30 cellular contexts compared by ENCODE assay signal in the genomic region with DNA sequence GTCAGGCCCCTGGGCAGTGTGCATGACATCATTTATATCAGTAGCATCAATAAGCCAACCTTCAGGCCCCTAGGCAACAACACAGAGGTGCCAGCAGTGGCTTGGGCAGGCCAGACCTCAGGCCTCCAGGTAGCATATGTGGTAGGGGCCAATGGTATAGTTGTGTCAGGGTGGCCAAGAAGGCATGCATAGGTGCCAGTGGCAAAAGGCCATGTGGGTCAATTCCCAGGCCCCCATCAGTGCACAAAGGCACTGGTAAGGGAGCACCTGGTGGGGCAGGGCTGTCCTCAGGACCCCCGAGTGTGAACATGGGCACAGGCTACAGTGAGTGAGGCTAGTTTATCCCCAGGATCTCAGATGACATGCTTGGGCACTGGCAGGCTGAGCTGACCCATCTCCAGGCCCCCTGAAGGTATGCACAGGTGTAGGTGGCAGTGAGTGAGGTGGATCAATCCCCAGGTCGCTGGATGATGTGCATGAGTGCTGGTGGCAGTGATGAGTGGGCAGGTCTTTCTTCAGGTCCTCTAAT.
"Had no signal": no experiment of that assay in that cellular context is flagged by ENCODE, and none has a peak within 500 bp of the region (broad histone marks: within the 10 kb centered on the region; RNA-seq: fewer than 3 reads in every experiment).

No MANE protein-coding gene starts in this region.

- H3K27me3 ChIP-seq: adrenal gland had no signal

- DNase-seq: activated CD4-positive, alpha-beta memory T cell treated with anti-CD3 and anti-CD28 coated beads, Interleukin-2, amount 10 ng/mL, durations not matched to agents 7 days and 5 days; activated CD4-positive, alpha-beta T cell treated with anti-CD3 and anti-CD28 coated beads for 1 hour; activated CD4-positive, alpha-beta T cell treated with anti-CD3 and anti-CD28 coated beads for 48 hours; activated CD4-positive, CD25-positive, alpha-beta regulatory T cell; activated CD8-positive, alpha-beta memory T cell treated with anti-CD3 and anti-CD28 coated beads for 24 hours; activated CD8-positive, alpha-beta memory T cell treated with anti-CD3 and anti-CD28 coated beads, Interleukin-2, amount 10 ng/mL, durations not matched to agents 7 days and 5 days; activated gamma-delta T cell treated with Interleukin-2 at 50 U/mL for 16 hours; activated naive CD4-positive, alpha-beta T cell treated with anti-CD3 and anti-CD28 coated beads for 36 hours; activated T-cell treated with anti-CD3 and anti-CD28 coated beads, Interleukin-2, amount 50 U/mL, for 24 hours; adrenal gland; caudate nucleus; NCI-H1105; NCI-H1417 treated with DMSO at 0.1 percent for 48 hours; NCI-H1930; NCI-H2081 treated with DMSO at 0.1 percent for 48 hours; NCI-H226; NCI-H446 treated with DMSO at 0.1 percent for 48 hours; NCI-H524; NCI-H69; NCI-H82; SHP77; SJCRH30; T1000; WERI-Rb-1 had no signal

- H3K36me3 ChIP-seq: adrenal gland, SJCRH30, WERI-Rb-1 had no signal

- H3K27me3 Mint-ChIP-seq: activated CD4-positive, alpha-beta memory T cell treated with anti-CD3 and anti-CD28 coated beads, Interleukin-2, amount 10 ng/mL, durations not matched to agents 7 days and 5 days; activated CD8-positive, alpha-beta memory T cell treated with anti-CD3 and anti-CD28 coated beads, Interleukin-2, amount 10 ng/mL, durations not matched to agents 7 days and 5 days; activated T-cell treated with anti-CD3 and anti-CD28 coated beads, Interleukin-2, amount 50 U/mL, for 24 hours; brain had no signal

- H3K4me1 ChIP-seq: adrenal gland, SJCRH30 had no signal

- H3K4me1 Mint-ChIP-seq: activated CD4-positive, alpha-beta memory T cell treated with anti-CD3 and anti-CD28 coated beads, Interleukin-2, amount 10 ng/mL, durations not matched to agents 7 days and 5 days; activated CD8-positive, alpha-beta memory T cell treated with anti-CD3 and anti-CD28 coated beads, Interleukin-2, amount 10 ng/mL, durations not matched to agents 7 days and 5 days; brain had no signal

- H3K27ac Mint-ChIP-seq: activated CD4-positive, alpha-beta memory T cell treated with anti-CD3 and anti-CD28 coated beads, Interleukin-2, amount 10 ng/mL, durations not matched to agents 7 days and 5 days; activated CD8-positive, alpha-beta memory T cell treated with anti-CD3 and anti-CD28 coated beads, Interleukin-2, amount 10 ng/mL, durations not matched to agents 7 days and 5 days; activated naive CD4-positive, alpha-beta T cell treated with anti-CD3 and anti-CD28 coated beads for 36 hours; activated naive CD4-positive, alpha-beta T cell treated with anti-CD3 and anti-CD28 coated beads, Interleukin-2, amount 50 U/mL, for 72 hours; activated T-cell treated with anti-CD3 and anti-CD28 coated beads, Interleukin-2, amount 50 U/mL, for 24 hours; activated T-helper 1 cell treated with anti-CD3 and anti-CD28 coated beads, Interleukin-12 subunit alpha, Interleukin-12 subunit beta, Interleukin-2, Interleukin-4 antibody, amounts not matched to agents 30 ng/mL and 10 ng/mL and 1 ng/mL, durations not matched to agents 14 hours and 24 hours and 36 hours; brain had no signal

- H3K9me3 ChIP-seq: adrenal gland, SJCRH30 had no signal

- H3K4me3 ChIP-seq: adrenal gland, K562, SJCRH30, SK-N-MC had no signal

- H3K9me3 Mint-ChIP-seq: activated naive CD4-positive, alpha-beta T cell treated with anti-CD3 and anti-CD28 coated beads for 36 hours had no signal

- H3K36me3 Mint-ChIP-seq: activated CD8-positive, alpha-beta memory T cell treated with anti-CD3 and anti-CD28 coated beads, Interleukin-2, amount 10 ng/mL, durations not matched to agents 7 days and 5 days; activated naive CD4-positive, alpha-beta T cell treated with anti-CD3 and anti-CD28 coated beads, Interleukin-2, amount 50 U/mL, for 72 hours; brain had no signal

- H3K27ac ChIP-seq: adrenal gland, SJCRH30, SK-N-MC, WERI-Rb-1 had no signal

- H3K4me3 Mint-ChIP-seq: activated CD4-positive, alpha-beta memory T cell treated with anti-CD3 and anti-CD28 coated beads, Interleukin-2, amount 10 ng/mL, durations not matched to agents 7 days and 5 days; activated CD8-positive, alpha-beta memory T cell treated with anti-CD3 and anti-CD28 coated beads, Interleukin-2, amount 10 ng/mL, durations not matched to agents 7 days and 5 days; activated naive CD4-positive, alpha-beta T cell treated with anti-CD3 and anti-CD28 coated beads for 36 hours; activated T-cell treated with anti-CD3 and anti-CD28 coated beads, Interleukin-2, amount 50 U/mL, for 24 hours; activated T-helper 1 cell treated with anti-CD3 and anti-CD28 coated beads, Interleukin-12 subunit alpha, Interleukin-12 subunit beta, Interleukin-2, Interleukin-4 antibody, amounts not matched to agents 30 ng/mL and 10 ng/mL and 1 ng/mL, durations not matched to agents 14 hours and 24 hours and 36 hours; brain had no signal

- ATAC-seq: activated CD8-positive, alpha-beta memory T cell treated with anti-CD3 and anti-CD28 coated beads, Interleukin-2, amount 10 ng/mL, durations not matched to agents 7 days and 5 days; activated naive CD4-positive, alpha-beta T cell treated with anti-CD3 and anti-CD28 coated beads, Interleukin-2, amount 50 U/mL, for 72 hours; K562; Panc1 had no signal
